Comparison of ENCODE assay signal across 2 cellular contexts in genomic region chr2:169735623-169736022, GRCh38.
TF ChIP-seq lines count a peak whose summit lies in the region.

No MANE protein-coding gene starts in this region.

TF ChIP-seq in HepG2, 621 proteins besides CTCF, POLR2A, EP300 and RAD21:
- TF ChIP-seq, protein P1, sequence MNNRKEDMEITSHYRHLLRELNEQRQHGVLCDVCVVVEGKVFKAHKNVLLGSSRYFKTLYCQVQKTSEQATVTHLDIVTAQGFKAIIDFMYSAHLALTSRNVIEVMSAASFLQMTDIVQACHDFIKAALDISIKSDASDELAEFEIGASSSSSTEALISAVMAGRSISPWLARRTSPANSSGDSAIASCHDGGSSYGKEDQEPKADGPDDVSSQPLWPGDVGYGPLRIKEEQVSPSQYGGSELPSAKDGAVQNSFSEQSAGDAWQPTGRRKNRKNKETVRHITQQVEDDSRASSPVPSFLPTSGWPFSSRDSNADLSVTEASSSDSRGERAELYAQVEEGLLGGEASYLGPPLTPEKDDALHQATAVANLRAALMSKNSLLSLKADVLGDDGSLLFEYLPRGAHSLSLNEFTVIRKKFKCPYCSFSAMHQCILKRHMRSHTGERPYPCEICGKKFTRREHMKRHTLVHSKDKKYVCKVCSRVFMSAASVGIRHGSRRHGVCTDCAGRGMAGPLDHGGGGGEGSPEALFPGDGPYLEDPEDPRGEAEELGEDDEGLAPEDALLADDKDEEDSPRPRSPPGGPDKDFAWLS (CRISPR knock-in tag; IDR thresholded peaks at IDR 0.05; ENCODE audit: borderline replicate concordance) = 0 out of 2 replicates have a peak, but pooled peaks have one; percentile 44
- TF ChIP-seq ZNF34 (CRISPR knock-in tag; IDR thresholded peaks at IDR 0.05; ENCODE audit: borderline replicate concordance) (0 out of 2 replicates have a peak, but pooled peaks have one; percentile 35), SETDB1 (CRISPR knock-in tag; IDR thresholded peaks at IDR 0.05; ENCODE audit: borderline replicate concordance) (no peak), MED13 (CRISPR knock-in tag; IDR thresholded peaks at IDR 0.05) (no peak), KAT7 (CRISPR knock-in tag; IDR thresholded peaks at IDR 0.05; ENCODE audit: borderline replicate concordance) (0 out of 2 replicates have a peak, but pooled peaks have one; percentile 12), ARNTL (CRISPR knock-in tag; IDR thresholded peaks at IDR 0.05) (0 out of 2 replicates have a peak, but pooled peaks have one; percentile 44)
TF ChIP-seq in HepG2: peak in this region for 4.

TF ChIP-seq in WTC11, 78 proteins besides CTCF, POLR2A, EP300 and RAD21:
- TF ChIP-seq GTF2I (CRISPR knock-in tag; conservative IDR thresholded peaks at IDR 0.05) = no peak
- TF ChIP-seq NR2C2 (CRISPR knock-in tag; IDR thresholded peaks at IDR 0.05) = no peak
- TF ChIP-seq, protein P2, sequence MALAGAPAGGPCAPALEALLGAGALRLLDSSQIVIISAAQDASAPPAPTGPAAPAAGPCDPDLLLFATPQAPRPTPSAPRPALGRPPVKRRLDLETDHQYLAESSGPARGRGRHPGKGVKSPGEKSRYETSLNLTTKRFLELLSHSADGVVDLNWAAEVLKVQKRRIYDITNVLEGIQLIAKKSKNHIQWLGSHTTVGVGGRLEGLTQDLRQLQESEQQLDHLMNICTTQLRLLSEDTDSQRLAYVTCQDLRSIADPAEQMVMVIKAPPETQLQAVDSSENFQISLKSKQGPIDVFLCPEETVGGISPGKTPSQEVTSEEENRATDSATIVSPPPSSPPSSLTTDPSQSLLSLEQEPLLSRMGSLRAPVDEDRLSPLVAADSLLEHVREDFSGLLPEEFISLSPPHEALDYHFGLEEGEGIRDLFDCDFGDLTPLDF (CRISPR knock-in tag; IDR thresholded peaks at IDR 0.05) = no peak
- no peak for TF ChIP-seq NFATC4 (CRISPR knock-in tag; IDR thresholded peaks at IDR 0.05)
- TF ChIP-seq STAT6 (CRISPR knock-in tag; conservative IDR thresholded peaks at IDR 0.05; ENCODE audit: low read depth) = no peak
- no peak for TF ChIP-seq FOXK1 (CRISPR knock-in tag; IDR thresholded peaks at IDR 0.05)
- TF ChIP-seq NR1H2 (CRISPR knock-in tag; IDR thresholded peaks at IDR 0.05) = no peak
- no peak for TF ChIP-seq ZNF416 (CRISPR knock-in tag; IDR thresholded peaks at IDR 0.05)
- no peak for TF ChIP-seq NR3C1 (CRISPR knock-in tag; conservative IDR thresholded peaks at IDR 0.05; ENCODE audit: low read depth)
- no peak for TF ChIP-seq FOXJ3 (CRISPR knock-in tag; IDR thresholded peaks at IDR 0.05; ENCODE audit: borderline replicate concordance)
- no peak for TF ChIP-seq ETV6 (CRISPR knock-in tag; IDR thresholded peaks at IDR 0.05)
- no peak for TF ChIP-seq JUN (CRISPR knock-in tag; IDR thresholded peaks at IDR 0.05)
- no peak for TF ChIP-seq E2F4 (CRISPR knock-in tag; IDR thresholded peaks at IDR 0.05; ENCODE audit: borderline replicate concordance, low read depth)
- TF ChIP-seq, protein P3, sequence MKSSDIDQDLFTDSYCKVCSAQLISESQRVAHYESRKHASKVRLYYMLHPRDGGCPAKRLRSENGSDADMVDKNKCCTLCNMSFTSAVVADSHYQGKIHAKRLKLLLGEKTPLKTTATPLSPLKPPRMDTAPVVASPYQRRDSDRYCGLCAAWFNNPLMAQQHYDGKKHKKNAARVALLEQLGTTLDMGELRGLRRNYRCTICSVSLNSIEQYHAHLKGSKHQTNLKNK (CRISPR knock-in tag; IDR thresholded peaks at IDR 0.05) = no peak
- TF ChIP-seq CBFB (CRISPR knock-in tag; IDR thresholded peaks at IDR 0.05; ENCODE audit: low read depth) = no peak
- TF ChIP-seq AR (CRISPR knock-in tag; IDR thresholded peaks at IDR 0.05) = no peak
- no peak for TF ChIP-seq PRRX2 (CRISPR knock-in tag; IDR thresholded peaks at IDR 0.05)
- TF ChIP-seq HMGXB4 (CRISPR knock-in tag; IDR thresholded peaks at IDR 0.05) = no peak
- TF ChIP-seq, protein P4, sequence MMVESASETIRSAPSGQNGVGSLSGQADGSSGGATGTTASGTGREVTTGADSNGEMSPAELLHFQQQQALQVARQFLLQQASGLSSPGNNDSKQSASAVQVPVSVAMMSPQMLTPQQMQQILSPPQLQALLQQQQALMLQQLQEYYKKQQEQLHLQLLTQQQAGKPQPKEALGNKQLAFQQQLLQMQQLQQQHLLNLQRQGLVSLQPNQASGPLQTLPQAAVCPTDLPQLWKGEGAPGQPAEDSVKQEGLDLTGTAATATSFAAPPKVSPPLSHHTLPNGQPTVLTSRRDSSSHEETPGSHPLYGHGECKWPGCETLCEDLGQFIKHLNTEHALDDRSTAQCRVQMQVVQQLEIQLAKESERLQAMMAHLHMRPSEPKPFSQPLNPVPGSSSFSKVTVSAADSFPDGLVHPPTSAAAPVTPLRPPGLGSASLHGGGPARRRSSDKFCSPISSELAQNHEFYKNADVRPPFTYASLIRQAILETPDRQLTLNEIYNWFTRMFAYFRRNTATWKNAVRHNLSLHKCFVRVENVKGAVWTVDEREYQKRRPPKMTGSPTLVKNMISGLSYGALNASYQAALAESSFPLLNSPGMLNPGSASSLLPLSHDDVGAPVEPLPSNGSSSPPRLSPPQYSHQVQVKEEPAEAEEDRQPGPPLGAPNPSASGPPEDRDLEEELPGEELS (CRISPR knock-in tag; IDR thresholded peaks at IDR 0.05) = no peak
